In the genomic region with DNA sequence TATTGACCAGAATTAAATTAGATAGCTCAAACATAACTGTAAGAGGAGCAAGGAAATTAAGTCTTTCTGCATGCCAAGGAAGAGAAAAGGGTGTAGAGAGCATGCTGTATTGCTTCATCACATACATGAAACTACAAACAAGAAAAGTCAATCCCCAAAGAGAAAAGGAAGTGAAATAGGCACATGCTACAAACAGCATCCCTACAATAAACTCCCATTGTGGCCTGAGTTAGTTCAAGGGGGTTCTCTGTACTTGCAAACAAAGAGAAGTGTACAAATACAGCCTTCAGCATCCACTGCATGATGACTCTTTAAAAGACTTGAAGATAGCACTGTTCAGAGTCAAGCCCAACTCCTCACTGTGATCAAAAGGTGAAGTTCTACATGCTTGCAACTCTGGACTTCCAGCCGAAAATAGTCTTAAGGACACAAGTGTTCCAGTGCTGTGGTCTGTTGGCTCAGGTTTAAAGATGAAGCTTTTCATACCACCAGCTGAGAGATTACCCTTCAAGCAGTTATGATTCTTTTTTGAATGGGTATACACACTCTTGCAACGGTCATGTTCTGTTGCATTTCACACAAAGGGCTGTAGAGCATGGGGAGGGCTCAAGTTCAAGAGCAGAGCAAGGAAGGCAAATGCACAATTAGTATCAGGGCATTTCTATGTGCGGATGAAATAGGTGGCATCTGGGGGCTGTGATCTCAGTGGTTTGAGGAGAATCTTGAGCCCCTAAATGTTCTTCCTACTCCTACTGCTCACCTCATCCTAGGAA, we compare ENCODE assay signal across 1 cellular context.
TF ChIP-seq lines count a peak whose summit lies in the region.

No MANE protein-coding gene starts in this region.

TF ChIP-seq in GM12878, 131 proteins besides CTCF, POLR2A, EP300 and RAD21:
- no peak for TF ChIP-seq LARP7 (IDR thresholded peaks at IDR 0.05)
- no peak for TF ChIP-seq MXI1 (IDR thresholded peaks at IDR 0.05; ENCODE audit: low read depth, low read length)
- no peak for TF ChIP-seq EZH2 (IDR thresholded peaks at IDR 0.05; ENCODE audit: borderline replicate concordance, control insufficient read depth, low read depth, low read length)
- no peak for TF ChIP-seq YY1 (IDR thresholded peaks at IDR 0.05; ENCODE audit: low read depth, low read length)
- TF ChIP-seq ETV6 (conservative IDR thresholded peaks at IDR 0.05 in 1 of 2, IDR thresholded peaks at IDR 0.05 in 1 of 2; ENCODE audit: borderline replicate concordance in 1 of 2, low read depth in 1 of 2): no peak
- no peak for TF ChIP-seq FOXK2 (IDR thresholded peaks at IDR 0.05)
- TF ChIP-seq WRNIP1 (IDR thresholded peaks at IDR 0.05; ENCODE audit: borderline replicate concordance, low read depth, low read length): no peak
- TF ChIP-seq BHLHE40 (IDR thresholded peaks at IDR 0.05; ENCODE audit: borderline replicate concordance in 1 of 2, low read depth in 2 of 2, low read length in 1 of 2): 0 out of 4 replicates have a peak, but pooled peaks of 1 of the 2 experiments have one; percentile 10
- TF ChIP-seq BRCA1 (IDR thresholded peaks at IDR 0.05; ENCODE audit: low read depth, low read length): no peak
- no peak for TF ChIP-seq FOS (IDR thresholded peaks at IDR 0.05; ENCODE audit: borderline replicate concordance, extremely low read depth, insufficient read length)
- no peak for TF ChIP-seq CHD4 (IDR thresholded peaks at IDR 0.05)
- TF ChIP-seq, protein P1, sequence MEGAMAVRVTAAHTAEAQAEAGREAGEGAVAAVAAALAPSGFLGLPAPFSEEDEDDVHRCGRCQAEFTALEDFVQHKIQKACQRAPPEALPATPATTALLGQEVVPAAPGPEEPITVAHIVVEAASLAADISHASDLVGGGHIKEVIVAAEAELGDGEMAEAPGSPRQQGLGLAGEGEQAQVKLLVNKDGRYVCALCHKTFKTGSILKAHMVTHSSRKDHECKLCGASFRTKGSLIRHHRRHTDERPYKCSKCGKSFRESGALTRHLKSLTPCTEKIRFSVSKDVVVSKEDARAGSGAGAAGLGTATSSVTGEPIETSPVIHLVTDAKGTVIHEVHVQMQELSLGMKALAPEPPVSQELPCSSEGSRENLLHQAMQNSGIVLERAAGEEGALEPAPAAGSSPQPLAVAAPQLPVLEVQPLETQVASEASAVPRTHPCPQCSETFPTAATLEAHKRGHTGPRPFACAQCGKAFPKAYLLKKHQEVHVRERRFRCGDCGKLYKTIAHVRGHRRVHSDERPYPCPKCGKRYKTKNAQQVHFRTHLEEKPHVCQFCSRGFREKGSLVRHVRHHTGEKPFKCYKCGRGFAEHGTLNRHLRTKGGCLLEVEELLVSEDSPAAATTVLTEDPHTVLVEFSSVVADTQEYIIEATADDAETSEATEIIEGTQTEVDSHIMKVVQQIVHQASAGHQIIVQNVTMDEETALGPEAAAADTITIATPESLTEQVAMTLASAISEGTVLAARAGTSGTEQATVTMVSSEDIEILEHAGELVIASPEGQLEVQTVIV (IDR thresholded peaks at IDR 0.05; ENCODE audit: borderline replicate concordance, partially characterized antibody): no peak
- TF ChIP-seq TAF1 (IDR thresholded peaks at IDR 0.05; ENCODE audit: borderline replicate concordance, low read depth, low read length): no peak
- peak; percentile 52; the same call in 1 of the 2 replicates for TF ChIP-seq SPI1 (IDR thresholded peaks at IDR 0.05; ENCODE audit: borderline replicate concordance, insufficient read depth, low read depth, low read length)
- TF ChIP-seq, protein P2, sequence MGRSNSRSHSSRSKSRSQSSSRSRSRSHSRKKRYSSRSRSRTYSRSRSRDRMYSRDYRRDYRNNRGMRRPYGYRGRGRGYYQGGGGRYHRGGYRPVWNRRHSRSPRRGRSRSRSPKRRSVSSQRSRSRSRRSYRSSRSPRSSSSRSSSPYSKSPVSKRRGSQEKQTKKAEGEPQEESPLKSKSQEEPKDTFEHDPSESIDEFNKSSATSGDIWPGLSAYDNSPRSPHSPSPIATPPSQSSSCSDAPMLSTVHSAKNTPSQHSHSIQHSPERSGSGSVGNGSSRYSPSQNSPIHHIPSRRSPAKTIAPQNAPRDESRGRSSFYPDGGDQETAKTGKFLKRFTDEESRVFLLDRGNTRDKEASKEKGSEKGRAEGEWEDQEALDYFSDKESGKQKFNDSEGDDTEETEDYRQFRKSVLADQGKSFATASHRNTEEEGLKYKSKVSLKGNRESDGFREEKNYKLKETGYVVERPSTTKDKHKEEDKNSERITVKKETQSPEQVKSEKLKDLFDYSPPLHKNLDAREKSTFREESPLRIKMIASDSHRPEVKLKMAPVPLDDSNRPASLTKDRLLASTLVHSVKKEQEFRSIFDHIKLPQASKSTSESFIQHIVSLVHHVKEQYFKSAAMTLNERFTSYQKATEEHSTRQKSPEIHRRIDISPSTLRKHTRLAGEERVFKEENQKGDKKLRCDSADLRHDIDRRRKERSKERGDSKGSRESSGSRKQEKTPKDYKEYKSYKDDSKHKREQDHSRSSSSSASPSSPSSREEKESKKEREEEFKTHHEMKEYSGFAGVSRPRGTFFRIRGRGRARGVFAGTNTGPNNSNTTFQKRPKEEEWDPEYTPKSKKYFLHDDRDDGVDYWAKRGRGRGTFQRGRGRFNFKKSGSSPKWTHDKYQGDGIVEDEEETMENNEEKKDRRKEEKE (IDR thresholded peaks at IDR 0.05): no peak
- TF ChIP-seq ZNF274 (IDR thresholded peaks at IDR 0.05; ENCODE audit: insufficient read depth, insufficient read length): no peak
